27 cellular contexts compared by ENCODE assay signal in the genomic region with DNA sequence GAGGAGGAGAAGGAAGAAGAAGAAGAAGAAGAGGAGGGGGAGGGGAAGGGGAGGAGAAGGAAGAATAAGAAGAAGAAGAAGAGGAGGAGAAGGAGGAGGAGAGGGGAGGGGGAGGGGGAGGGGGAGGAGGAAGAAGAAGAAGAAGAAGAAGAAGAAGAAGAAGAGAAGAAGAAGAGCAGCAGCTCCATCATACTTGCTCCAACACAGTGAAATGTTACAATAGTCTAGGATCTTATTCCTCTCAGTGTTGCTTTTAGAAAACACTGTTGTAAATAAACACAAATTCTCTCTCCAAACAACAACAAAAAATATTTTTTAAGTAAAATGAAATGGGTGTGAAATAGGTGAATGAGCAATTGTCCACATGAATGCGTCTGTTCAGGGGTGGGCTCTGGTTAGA.
"Had no signal": no experiment of that assay in that cellular context is flagged by ENCODE, and none has a peak within 500 bp of the region (broad histone marks: within the 10 kb centered on the region; RNA-seq: fewer than 3 reads in every experiment).

No MANE protein-coding gene starts in this region.

- FAIRE-seq: urothelium cell line had no signal

- H3K4me3 ChIP-seq: stomach, suprapubic skin, testis, thoracic aorta, thyroid gland, tibial artery, tibial nerve, transverse colon, upper lobe of left lung, upper lobe of right lung, uterus, vagina had no signal

- H3K27me3 ChIP-seq: stomach, suprapubic skin, testis, thyroid gland, tibial artery, tibial nerve, transverse colon, upper lobe of left lung, upper lobe of right lung, uterus, vagina had no signal

- H3K9me3 ChIP-seq: stomach, suprapubic skin, testis, thoracic aorta, thyroid gland, tibial artery, tibial nerve, transverse colon, upper lobe of left lung, upper lobe of right lung, uterus, vagina had no signal

- H3K4me1 ChIP-seq: testis, transverse colon, upper lobe of left lung, upper lobe of right lung, uterus had no signal

- H3K27ac ChIP-seq: stomach, suprapubic skin, testis, thoracic aorta, thyroid gland, tibial artery, tibial nerve, transverse colon, upper lobe of left lung, upper lobe of right lung, uterus, vagina had no signal

- H3K36me3 ChIP-seq: stomach, suprapubic skin, thoracic aorta, thyroid gland, tibial artery, tibial nerve, transverse colon, upper lobe of left lung, upper lobe of right lung, uterus, vagina had no signal

- DNase-seq: stimulated activated CD4-positive, alpha-beta T cell treated with anti-CD3 and anti-CD28 coated beads, Interleukin-2, amount 100 ng/mL, for 48 hours; stimulated activated CD4-positive, alpha-beta T cell treated with anti-CD3 and anti-CD28 coated beads, Interleukin-4, amount 100 ng/mL, for 1 hour; stimulated activated CD4-positive, alpha-beta T cell treated with anti-CD3 and anti-CD28 coated beads, Interleukin-4, amount 100 ng/mL, for 24 hours; stimulated activated CD4-positive, alpha-beta T cell treated with anti-CD3 and anti-CD28 coated beads, Interleukin-4, amount 100 ng/mL, for 4 hours; stimulated activated CD8-positive, alpha-beta memory T cell treated with anti-CD3 and anti-CD28 coated beads, Interleukin-4, amount 100 ng/mL, for 48 hours; stimulated activated naive B cell treated with anti-CD40 and anti-IgM and Interleukin-4, amounts not matched to agents 10 μg/mL and 1 μg/mL and 100 μg/mL, for 72 hours; stimulated activated naive CD4-positive, alpha-beta T cell; stimulated activated naive CD4-positive, alpha-beta T cell treated with Interleukin-2 at 50 U/mL for 16 hours; stimulated activated naive CD8-positive, alpha-beta T cell treated with anti-CD3 and anti-CD28 coated beads, Interleukin-15, amount 100 ng/mL, for 72 hours; stimulated activated naive CD8-positive, alpha-beta T cell treated with anti-CD3 and anti-CD28 coated beads, Interleukin-15, Interleukin-2, amounts not matched to agents 100 U/mL and 50 U/mL, for 24 hours; stomach; substantia nigra; testis; thyroid gland; tibial artery; transverse colon; trophoblast cell; upper lobe of left lung; upper lobe of right lung; uterus had no signal

- ATAC-seq: stimulated activated effector memory CD8-positive, alpha-beta T cell treated with anti-CD3 and anti-CD28 coated beads, Interleukin-12 subunit alpha, Interleukin-12 subunit beta, amount 100 ng/mL, for 72 hours; stimulated activated memory B cell treated with anti-CD40 and anti-IgM and Interleukin-4, amounts not matched to agents 10 μg/mL and 1 μg/mL and 100 μg/mL, for 72 hours; stimulated activated naive B cell treated with anti-CD40 and anti-IgM and Interleukin-4, amounts not matched to agents 10 μg/mL and 1 μg/mL and 100 μg/mL, for 72 hours; stimulated activated naive CD8-positive, alpha-beta T cell treated with anti-CD3 and anti-CD28 coated beads, Interleukin-15, amount 100 ng/mL, for 72 hours; stimulated activated naive CD8-positive, alpha-beta T cell treated with anti-CD3 and anti-CD28 coated beads, Interleukin-15, Interleukin-2, amounts not matched to agents 100 U/mL and 50 U/mL, for 24 hours; upper lobe of right lung had no signal
